17 cellular contexts compared by ENCODE assay signal in the genomic region with DNA sequence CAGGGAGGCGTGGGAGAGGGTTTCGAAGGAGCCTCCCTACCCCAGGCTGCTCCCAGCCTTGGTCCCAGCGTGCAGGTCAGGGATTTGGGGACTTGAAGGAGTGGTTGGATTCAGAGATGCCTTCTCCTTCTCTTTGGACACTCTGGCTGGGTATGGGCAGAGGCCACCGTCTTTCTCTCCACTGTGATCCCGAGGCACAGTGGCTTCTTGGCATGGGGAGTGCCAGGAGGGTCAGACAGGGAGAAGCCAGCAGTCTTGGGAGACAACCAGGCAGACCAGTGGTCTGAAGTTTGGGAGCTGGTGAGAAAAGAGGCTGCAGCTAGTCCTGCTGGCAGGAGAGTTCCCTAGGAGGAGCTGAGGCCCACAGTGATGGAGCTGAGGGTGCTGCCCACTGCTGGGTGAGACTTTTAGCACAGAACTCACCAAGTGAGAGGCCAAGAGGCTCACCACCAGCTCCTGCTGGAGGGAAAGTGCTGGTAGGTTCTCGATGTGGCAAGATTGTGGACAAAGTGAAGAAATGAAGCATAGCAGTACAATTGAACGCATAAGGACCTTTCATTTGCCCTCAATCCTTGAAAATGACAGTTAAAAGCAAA. TPM values are rescaled to one million over a fixed set of nuclear protein-coding genes. Genes with fewer than 3 reads are reported as not detected.
DNase-seq lines count a peak whose midpoint lies in the region; ATAC-seq, FAIRE-seq and TF ChIP-seq lines count a peak whose summit lies in the region.
"Had no signal": no experiment of that assay in that cellular context is flagged by ENCODE, and none has a peak within 500 bp of the region (broad histone marks: within the 10 kb centered on the region; RNA-seq: fewer than 3 reads in every experiment).

No MANE protein-coding gene starts in this region.

- H3K27me3 ChIP-seq in BJ (ENCODE audit: control insufficient read depth, insufficient read depth, low read length) (no peaks in the 10 kb centered on the region), H1 (replicated peaks in 1 of 4; ENCODE audit: control insufficient read depth in 3 of 4, extremely low read depth in 1 of 4, insufficient read depth in 3 of 4, low read length in 3 of 4) (0 out of 7 replicates have a peak, but pooled peaks cover 0 to 3% (median 0%) of the 10 kb centered on the region in 4 experiments), osteoblast (ENCODE audit: insufficient read depth, low read length) (no peaks in the 10 kb centered on the region), HepG2 (ENCODE audit: control insufficient read depth in 1 of 2, insufficient read depth in 2 of 2, low read length in 2 of 2) (peaks cover 1 to 15% of the 10 kb centered on the region in 2 experiments; a peak in 4 of 5 replicates)

- H3K14ac ChIP-seq in H1 (ENCODE audit: insufficient read length) = no peak overlapping the region

- H3K23me2 ChIP-seq in H1 (ENCODE audit: low read depth, low read length) = no peaks in the 10 kb centered on the region; the same call in 1 of the 2 replicates

- in situ Hi-C loops in HepG2 (cut with HindIII; ENCODE audit: extremely low pct_ligation_motif_present, low pct_unique_long_range_greater_than_20kb) = no loop called here

- H3K4ac ChIP-seq in H1 (replicated peaks; ENCODE audit: insufficient read length, low read depth, low read length) = no peak overlapping the region

- TF ChIP-seq EP300 in H1 (IDR thresholded peaks at IDR 0.05; ENCODE audit: borderline replicate concordance in 1 of 2, low read depth in 2 of 2, low read length in 2 of 2) = no peak
- no peak for TF ChIP-seq EP300 in HepG2 (IDR thresholded peaks at IDR 0.05; ENCODE audit: low read depth in 2 of 2, low read length in 2 of 2)
- TF ChIP-seq EP300 in HepG2 (CRISPR knock-in tag; IDR thresholded peaks at IDR 0.05; ENCODE audit: borderline replicate concordance) = no peak

- H4K20me1 ChIP-seq in H1 (replicated peaks in 1 of 2; ENCODE audit: control insufficient read depth in 1 of 2, insufficient read depth in 2 of 2, low read length in 2 of 2) = no peaks in the 10 kb centered on the region
- H4K20me1 ChIP-seq in osteoblast (ENCODE audit: insufficient read depth, low read length) = no peaks in the 10 kb centered on the region
- no peaks in the 10 kb centered on the region for H4K20me1 ChIP-seq in HepG2 (ENCODE audit: insufficient read depth, low read length)

- peaks cover 40% of the 10 kb centered on the region for H3K27me3 Mint-ChIP-seq in activated T-cell treated with anti-CD3 and anti-CD28 coated beads, Interleukin-2, amount 50 U/mL, for 72 hours (ENCODE audit: low read depth)

- H2BK20ac ChIP-seq in H1 (ENCODE audit: low read length) = no peak overlapping the region

- ATAC-seq in activated T-cell treated with anti-CD3 and anti-CD28 coated beads, Interleukin-2, amount 50 U/mL, for 72 hours (replicated peaks in 1 of 2) = no peak
- no peak for ATAC-seq in HepG2
- ATAC-seq: activated T-cell treated with anti-CD3 and anti-CD28 coated beads, Interleukin-2, amount 50 U/mL, for 4 hours; left colon; naive thymus-derived CD8-positive, alpha-beta T cell; right cardiac atrium had no signal

- H4K5ac ChIP-seq in H1 (ENCODE audit: insufficient read length, low read depth, low read length) = no peak overlapping the region

- peak; percentile 27; the same call in 1 of the 2 replicates for TF ChIP-seq CTCF in BJ (IDR thresholded peaks at IDR 0.05; ENCODE audit: insufficient read depth, low read depth, low read length)
- TF ChIP-seq CTCF in NB4 (IDR thresholded peaks at IDR 0.05; ENCODE audit: low read depth, low read length) = peak; percentile 29
- peak in 2 of 3 experiments; percentile 6 to 15; a peak in 2 of 4 replicates for TF ChIP-seq CTCF in H1 (IDR thresholded peaks at IDR 0.05; ENCODE audit: control extremely low read depth in 1 of 3, insufficient read depth in 1 of 3, low read depth in 1 of 3, low read length in 3 of 3)
- TF ChIP-seq CTCF in osteoblast (IDR thresholded peaks at IDR 0.05; ENCODE audit: extremely low read depth, low read depth, low read length) = peak; percentile 46
- TF ChIP-seq CTCF in HepG2 (CRISPR knock-in tag; IDR thresholded peaks at IDR 0.05) = no peak

- H2AFZ ChIP-seq in H1 (ENCODE audit: low read length) = no peak overlapping the region
- no peak overlapping the region for H2AFZ ChIP-seq in osteoblast (ENCODE audit: low read length)
- no peak overlapping the region for H2AFZ ChIP-seq in HepG2 (ENCODE audit: low read length)

- no peak overlapping the region for H3K56ac ChIP-seq in H1 (replicated peaks; ENCODE audit: insufficient read length, low read depth, low read length)

- no peak overlapping the region for H3K23ac ChIP-seq in H1 (ENCODE audit: insufficient read length)

- H3K79me1 ChIP-seq in H1 (ENCODE audit: low read depth, low read length) = no peaks in the 10 kb centered on the region

- 90% methylated on average over 5 of the region's 7 CpGs; no CpG with 5 or more reads in 1 of the 2 experiments for WGBS in H1 (ENCODE audit: extremely low coverage in 1 of 2, insufficient coverage in 1 of 2, insufficient read length in 1 of 2, insufficient replicate concordance in 2 of 2, low coverage in 1 of 2, low lambda C conversion rate in 2 of 2, missing lambda C conversion rate in 1 of 2), 2 experiments
- 3% methylated on average over 7 of the region's 7 CpGs for WGBS in HepG2 (ENCODE audit: low lambda C conversion rate)

- H3K18ac ChIP-seq in H1 (ENCODE audit: extremely low read depth, low read length) = no peak overlapping the region

- no peak overlapping the region for H3K27ac Mint-ChIP-seq in activated T-cell treated with anti-CD3 and anti-CD28 coated beads, Interleukin-2, amount 50 U/mL, for 72 hours
- H3K27ac Mint-ChIP-seq: naive thymus-derived CD8-positive, alpha-beta T cell; stimulated activated naive CD8-positive, alpha-beta T cell treated with anti-CD3 and anti-CD28 coated beads, Interleukin-15, Interleukin-2, amounts not matched to agents 100 ng/mL and 50 ng/mL, for 24 hours had no signal

- H3K9me3 Mint-ChIP-seq in activated T-cell treated with anti-CD3 and anti-CD28 coated beads, Interleukin-2, amount 50 U/mL, for 72 hours = no peaks in the 10 kb centered on the region
- H3K9me3 Mint-ChIP-seq: activated T-cell treated with anti-CD3 and anti-CD28 coated beads, Interleukin-2, amount 50 U/mL, for 4 hours; stimulated activated naive CD8-positive, alpha-beta T cell treated with anti-CD3 and anti-CD28 coated beads, Interleukin-15, Interleukin-2, amounts not matched to agents 100 ng/mL and 50 ng/mL, for 24 hours had no signal

- H3K4me3 ChIP-seq in BJ (ENCODE audit: low read depth, low read length) (no peak overlapping the region), NB4 (ENCODE audit: low read depth, low read length) (no peak overlapping the region), H1 (ENCODE audit: extremely low read depth in 1 of 4, insufficient read depth in 2 of 4, low read depth in 3 of 4, low read length in 4 of 4) (no peak overlapping the region), osteoblast (ENCODE audit: insufficient read depth, low read length) (no peak overlapping the region), HepG2 (replicated peaks in 1 of 3; ENCODE audit: insufficient read depth in 1 of 3, low read depth in 2 of 3, low read length in 3 of 3) (no peak overlapping the region)

- no peak overlapping the region for H2AK5ac ChIP-seq in H1 (ENCODE audit: low read depth, low read length)

- no peak overlapping the region for H4K91ac ChIP-seq in H1 (replicated peaks; ENCODE audit: insufficient read length, low read length)

- H2BK12ac ChIP-seq in H1 (ENCODE audit: low read depth, low read length) = no peak overlapping the region

- no peak overlapping the region for H3K4me2 ChIP-seq in H1 (ENCODE audit: insufficient read depth in 1 of 2, low read depth in 2 of 2, low read length in 2 of 2)
- no peak overlapping the region for H3K4me2 ChIP-seq in osteoblast (ENCODE audit: insufficient read depth, low read length)
- no peak overlapping the region for H3K4me2 ChIP-seq in HepG2 (ENCODE audit: low read depth, low read length)

- intact Hi-C loops in HepG2 (cut with micrococcal nuclease; ENCODE audit: unreplicated experiment) = no loop called here

- no peaks in the 10 kb centered on the region for H3K4me1 Mint-ChIP-seq in activated T-cell treated with anti-CD3 and anti-CD28 coated beads, Interleukin-2, amount 50 U/mL, for 72 hours (ENCODE audit: low read depth)

- no peak overlapping the region for H3K4me3 Mint-ChIP-seq in activated T-cell treated with anti-CD3 and anti-CD28 coated beads, Interleukin-2, amount 50 U/mL, for 72 hours
- H3K4me3 Mint-ChIP-seq: activated T-cell treated with anti-CD3 and anti-CD28 coated beads, Interleukin-2, amount 50 U/mL, for 4 hours; naive thymus-derived CD8-positive, alpha-beta T cell; stimulated activated naive CD8-positive, alpha-beta T cell treated with anti-CD3 and anti-CD28 coated beads, Interleukin-15, Interleukin-2, amounts not matched to agents 100 ng/mL and 50 ng/mL, for 24 hours had no signal

- CTCF ChIA-PET in BJ (lab: Yijun Ruan, JAX) = interaction anchor here (0.7 to 1.6 kb wide), 5 partner anchors 9 to 286 kb away, joined by 3 to 6 read pairs (median 4); no protein-coding TSS in a partner anchor
- CTCF ChIA-PET in H1 (lab: Charles Lee; ENCODE audit: partially characterized antibody) = interaction anchor here (0.7 to 4.1 kb wide), 4 partner anchors 8 to 96 kb away, joined by 3 to 16 read pairs (median 10); no protein-coding TSS in a partner anchor
- CTCF ChIA-PET in HepG2 (lab: Yijun Ruan, JAX; ENCODE audit: low intra/inter-chr PET ratio, low total read pairs) = no interaction called here
- CTCF ChIA-PET in HEK293T (lab: Yijun Ruan, JAX) = no interaction called here

- no peaks in the 10 kb centered on the region for H3K9me3 ChIP-seq in H1 (ENCODE audit: insufficient read depth in 2 of 2, low read depth in 1 of 2, low read length in 1 of 2)
- H3K9me3 ChIP-seq in osteoblast (ENCODE audit: low read depth, low read length) = no peaks in the 10 kb centered on the region
- no peaks in the 10 kb centered on the region for H3K9me3 ChIP-seq in HepG2 (ENCODE audit: low read length)

- H2BK120ac ChIP-seq in H1 (replicated peaks; ENCODE audit: low read depth, low read length) = no peak overlapping the region

- DNase-seq in BJ (ENCODE audit: low read depth) (no peak), NB4 (ENCODE audit: low read depth) (peak; percentile 44), H1 (ENCODE audit: low read depth in 1 of 2, low spot score in 2 of 2) (peak in 1 of 2 experiments; percentile 31), osteoblast (ENCODE audit: insufficient read length, low spot score, missing footprints) (peak; percentile 35), HepG2 (ENCODE audit: low spot score) (no peak), NCI-H2227 treated with DMSO at 0.1 percent for 48 hours (lab: John Stamatoyannopoulos, UW) (no peak), HEK293T (ENCODE audit: extremely low spot score) (no peak)
- DNase-seq in activated T-cell treated with anti-CD3 and anti-CD28 coated beads, Interleukin-2, amount 50 U/mL, for 72 hours = no peak
- DNase-seq: activated CD4-positive, alpha-beta T cell treated with anti-CD3 and anti-CD28 coated beads for 4 hours; activated T-cell treated with anti-CD3 and anti-CD28 coated beads, Interleukin-2, amount 50 U/mL, for 4 hours; COR-L47; glutamatergic neuron; left colon; naive thymus-derived CD8-positive, alpha-beta T cell; right cardiac atrium; stimulated activated CD4-positive, alpha-beta T cell treated with anti-CD3 and anti-CD28 coated beads, Interleukin-4, amount 100 ng/mL, for 4 hours had no signal

- H2BK5ac ChIP-seq in H1 (ENCODE audit: low read depth, low read length) = no peak overlapping the region

- H3K27ac ChIP-seq in H1 (ENCODE audit: low read depth, low read length) (no peak overlapping the region), osteoblast (ENCODE audit: low read depth, low read length) (no peak overlapping the region), HepG2 (ENCODE audit: extremely low read length, insufficient read depth, low read length) (no peak overlapping the region)

- POLR2A ChIA-PET in BJ (lab: Charles Lee) (no interaction called here), H1 (lab: Charles Lee; ENCODE audit: partially characterized antibody) (no interaction called here), HepG2 (lab: Yijun Ruan, JAX) (no interaction called here), HEK293T (lab: Yijun Ruan, JAX) (no interaction called here)

- no peak overlapping the region for H4K8ac ChIP-seq in H1 (ENCODE audit: extremely low read depth, insufficient read depth, low read length)

- TF ChIP-seq POLR2A in NB4 (IDR thresholded peaks at IDR 0.05; ENCODE audit: extremely low read depth, insufficient read length) = no peak
- TF ChIP-seq POLR2A in H1 (IDR thresholded peaks at IDR 0.05; ENCODE audit: control extremely low read depth in 1 of 2, low read depth in 2 of 2, low read length in 2 of 2) = no peak
- no peak for TF ChIP-seq POLR2A in HepG2 (IDR thresholded peaks at IDR 0.05; ENCODE audit: insufficient read depth in 1 of 2, low read depth in 2 of 2, low read length in 2 of 2)

- no peaks in the 10 kb centered on the region for H3K36me3 Mint-ChIP-seq in activated T-cell treated with anti-CD3 and anti-CD28 coated beads, Interleukin-2, amount 50 U/mL, for 72 hours (ENCODE audit: insufficient read depth in 2 of 2)
- H3K36me3 Mint-ChIP-seq: naive thymus-derived CD8-positive, alpha-beta T cell had no signal

- H3K79me2 ChIP-seq in H1 (ENCODE audit: control insufficient read depth in 1 of 2, insufficient read depth in 2 of 2, low read length in 2 of 2) = no peaks in the 10 kb centered on the region
- peaks cover 89% of the 10 kb centered on the region for H3K79me2 ChIP-seq in osteoblast (ENCODE audit: insufficient read depth, low read length)
- no peaks in the 10 kb centered on the region for H3K79me2 ChIP-seq in HepG2 (ENCODE audit: insufficient read depth, low read length)

- no peak for FAIRE-seq in H1 (lab: Jason Lieb, UNC)
- FAIRE-seq in HepG2 (lab: Jason Lieb, UNC) = no peak

- H3K36me3 ChIP-seq in BJ (ENCODE audit: control insufficient read depth, insufficient read depth, low read length) (no peaks in the 10 kb centered on the region), H1 (ENCODE audit: control insufficient read depth in 2 of 4, insufficient read depth in 4 of 4, low read length in 3 of 4) (no peaks in the 10 kb centered on the region), osteoblast (ENCODE audit: insufficient read depth, low read length) (peaks cover 13% of the 10 kb centered on the region), HepG2 (replicated peaks in 1 of 2; ENCODE audit: control insufficient read depth in 1 of 2, insufficient read depth in 2 of 2, low read length in 2 of 2) (no peaks in the 10 kb centered on the region)

- H3K4me1 ChIP-seq in H1 (replicated peaks in 1 of 4; ENCODE audit: control insufficient read depth in 3 of 4, insufficient read depth in 4 of 4, low read length in 3 of 4) (no peaks in the 10 kb centered on the region), osteoblast (ENCODE audit: insufficient read depth, low read length) (peaks cover 5% of the 10 kb centered on the region), HepG2 (ENCODE audit: insufficient read depth, low read length) (no peaks in the 10 kb centered on the region)

- H3K9ac ChIP-seq in H1 (replicated peaks in 1 of 4; ENCODE audit: extremely low read depth in 1 of 4, low read depth in 3 of 4, low read length in 3 of 4) = no peak overlapping the region
- H3K9ac ChIP-seq in HepG2 (ENCODE audit: insufficient read depth, low read depth, low read length) = no peak overlapping the region

- BruUV-seq in HepG2 (replicated peaks; lab: Mats Ljungman, UMichigan) = no TSS peak

- H2BK15ac ChIP-seq in H1 (ENCODE audit: low read length) = peak overlapping the region; percentile 46; the same call in 1 of the 2 replicates

- TF ChIP-seq RAD21 in H1 (IDR thresholded peaks at IDR 0.05 in 1 of 2, conservative IDR thresholded peaks at IDR 0.05 in 1 of 2; ENCODE audit: low read depth in 2 of 2, low read length in 2 of 2) = no peak
- TF ChIP-seq RAD21 in HepG2 (CRISPR knock-in tag; IDR thresholded peaks at IDR 0.05) = no peak

RNA-seq across cellular contexts. Expression of gene WDFY4, which starts 35.2 kb away (rescaled TPM):
- polyA plus RNA-seq in BJ (2011; rRNA removed) (not detected in 2 replicates), H1 (2011; rRNA removed) (not detected in 2 replicates), HepG2 (2011; rRNA removed) (not detected in 2 replicates)
- not detected in 2 replicates for polyA minus RNA-seq in BJ (2011; rRNA and poly(A)+ RNA removed)
- not detected in 2 replicates for total RNA-seq in H1 (2021; fragmentation: NEBNext Ultra II Directional; extraction: Animal tissue kit (Norgen Biotek cat#: 25700))
- polyA plus RNA-seq in H1 (2011; cell fraction: cytosol; rRNA removed) = 0.04 TPM
- polyA plus RNA-seq in H1 (2011; cell fraction: nucleus; rRNA removed) = not detected
- not detected in 4 replicates for polyA plus RNA-seq in H1 (2012, experiment 1 of 2)
- polyA plus RNA-seq in H1 (2012, experiment 2 of 2) = not detected
- not detected for polyA plus RNA-seq in H1 (2013, experiment 1 of 2)
- not detected for polyA plus RNA-seq in H1 (2013, experiment 2 of 2)
- not detected in 2 replicates for polyA minus RNA-seq in H1 (2011; rRNA and poly(A)+ RNA removed)
- polyA minus RNA-seq in H1 (2011; cell fraction: cytosol; rRNA and poly(A)+ RNA removed) = not detected
- polyA minus RNA-seq in H1 (2011; cell fraction: nucleus; rRNA and poly(A)+ RNA removed) = not detected
- total RNA-seq in osteoblast (under 0.01 and 0.36 TPM in 2 replicates), HepG2 (2016; rRNA removed; fragmentation: Illumina TruSeq; extraction: Trizol) (not detected in 2 replicates)
- 1 to 10 TPM in 1 of 2 donors, under 1 TPM in 1; 0.58 to 1.7 TPM for total RNA-seq in activated T-cell treated with anti-CD3 and anti-CD28 coated beads, Interleukin-2, amount 50 U/mL, for 72 hours
- total RNA-seq in HepG2 (2016; cell fraction: cytosol; rRNA removed; fragmentation: Illumina TruSeq; extraction: Trizol; ENCODE audit: low read depth) = not detected in 2 replicates
- total RNA-seq in HepG2 (2016; cell fraction: insoluble cytoplasmic fraction; rRNA removed; fragmentation: Illumina TruSeq; extraction: Trizol) = not detected in 2 replicates
- total RNA-seq in HepG2 (2016; cell fraction: membrane; rRNA removed; fragmentation: Illumina TruSeq; extraction: Trizol) = not detected in 2 replicates
- not detected in 2 replicates for total RNA-seq in HepG2 (2016; cell fraction: nucleus; rRNA removed; fragmentation: Illumina TruSeq; extraction: Trizol)
- polyA plus RNA-seq in HepG2 (2011; cell fraction: cytosol; rRNA removed) = not detected in 2 replicates
- 0.05 and 0.14 TPM in 2 replicates for polyA plus RNA-seq in HepG2 (2011; cell fraction: nucleus; rRNA removed)
- polyA plus RNA-seq in HepG2 (2012) = not detected in 2 replicates
- not detected in 2 replicates for polyA plus RNA-seq in HepG2 (2016; cell fraction: cytosol; fragmentation: Illumina TruSeq; extraction: Trizol; ENCODE audit: low read depth)
- polyA plus RNA-seq in HepG2 (2016; cell fraction: insoluble cytoplasmic fraction; fragmentation: Illumina TruSeq; extraction: Trizol; ENCODE audit: low read depth) = not detected in 2 replicates
- not detected in 2 replicates for polyA plus RNA-seq in HepG2 (2016; cell fraction: membrane; fragmentation: Illumina TruSeq; extraction: Trizol; ENCODE audit: low read depth)
- polyA plus RNA-seq in HepG2 (2016; cell fraction: nucleus; fragmentation: Illumina TruSeq; extraction: Trizol; ENCODE audit: insufficient read depth, low read depth) = not detected in 2 replicates
- 0.19 TPM in 1 of 2 replicates, not detected in the other for polyA minus RNA-seq in HepG2 (2011; rRNA and poly(A)+ RNA removed; ENCODE audit: low replicate concordance)
- not detected in 2 replicates for polyA minus RNA-seq in HepG2 (2011; cell fraction: cytosol; rRNA and poly(A)+ RNA removed)
- polyA minus RNA-seq in HepG2 (2011; cell fraction: nucleus; rRNA and poly(A)+ RNA removed) = not detected in 2 replicates

RNA-seq across cellular contexts. Expression of gene ARHGAP22, which starts 44.6 kb away (rescaled TPM):
- 6.4 and 7.2 TPM in 2 replicates for polyA plus RNA-seq in BJ (2011; rRNA removed)
- polyA minus RNA-seq in BJ (2011; rRNA and poly(A)+ RNA removed) = 7.2 and 8.0 TPM in 2 replicates
- total RNA-seq in H1 (2021; fragmentation: NEBNext Ultra II Directional; extraction: Animal tissue kit (Norgen Biotek cat#: 25700)) = 11.2 and 12.9 TPM in 2 replicates
- polyA plus RNA-seq in H1 (2011; rRNA removed) = 3.6 and 5.1 TPM in 2 replicates
- polyA plus RNA-seq in H1 (2011; cell fraction: cytosol; rRNA removed) = 5.5 TPM
- polyA plus RNA-seq in H1 (2011; cell fraction: nucleus; rRNA removed) = 7.7 TPM
- 6.8 to 7.4 TPM (median 7.2 TPM) in 4 replicates for polyA plus RNA-seq in H1 (2012, experiment 1 of 2)
- polyA plus RNA-seq in H1 (2012, experiment 2 of 2) = 4.6 TPM
- polyA plus RNA-seq in H1 (2013, experiment 1 of 2) = 5.4 TPM
- polyA plus RNA-seq in H1 (2013, experiment 2 of 2) = 4.5 TPM
- 4.3 and 5.5 TPM in 2 replicates for polyA minus RNA-seq in H1 (2011; rRNA and poly(A)+ RNA removed)
- 8.2 TPM for polyA minus RNA-seq in H1 (2011; cell fraction: cytosol; rRNA and poly(A)+ RNA removed)
- 4.7 TPM for polyA minus RNA-seq in H1 (2011; cell fraction: nucleus; rRNA and poly(A)+ RNA removed)
- 45.6 and 50.1 TPM in 2 replicates for total RNA-seq in osteoblast
- not detected for total RNA-seq in activated T-cell treated with anti-CD3 and anti-CD28 coated beads, Interleukin-2, amount 50 U/mL, for 72 hours
- 0.38 TPM in 1 of 2 replicates, not detected in the other for total RNA-seq in HepG2 (2016; rRNA removed; fragmentation: Illumina TruSeq; extraction: Trizol)
- total RNA-seq in HepG2 (2016; cell fraction: cytosol; rRNA removed; fragmentation: Illumina TruSeq; extraction: Trizol; ENCODE audit: low read depth) = 0.20 and 0.26 TPM in 2 replicates
- total RNA-seq in HepG2 (2016; cell fraction: insoluble cytoplasmic fraction; rRNA removed; fragmentation: Illumina TruSeq; extraction: Trizol) = 0.18 and 0.24 TPM in 2 replicates
- total RNA-seq in HepG2 (2016; cell fraction: membrane; rRNA removed; fragmentation: Illumina TruSeq; extraction: Trizol) = 0.25 and 0.34 TPM in 2 replicates
- not detected in 2 replicates for total RNA-seq in HepG2 (2016; cell fraction: nucleus; rRNA removed; fragmentation: Illumina TruSeq; extraction: Trizol)
- polyA plus RNA-seq in HepG2 (2011; rRNA removed) = 0.05 and 0.08 TPM in 2 replicates
- polyA plus RNA-seq in HepG2 (2011; cell fraction: cytosol; rRNA removed) = 0.04 TPM in 2 replicates
- 0.16 and 0.23 TPM in 2 replicates for polyA plus RNA-seq in HepG2 (2011; cell fraction: nucleus; rRNA removed)
- polyA plus RNA-seq in HepG2 (2012) = 0.07 TPM in 1 of 2 replicates, not detected in the other
- polyA plus RNA-seq in HepG2 (2016; cell fraction: cytosol; fragmentation: Illumina TruSeq; extraction: Trizol; ENCODE audit: low read depth) = 0.08 and 0.14 TPM in 2 replicates
- 0.11 TPM in 2 replicates for polyA plus RNA-seq in HepG2 (2016; cell fraction: insoluble cytoplasmic fraction; fragmentation: Illumina TruSeq; extraction: Trizol; ENCODE audit: low read depth)
- 0.09 and 0.40 TPM in 2 replicates for polyA plus RNA-seq in HepG2 (2016; cell fraction: membrane; fragmentation: Illumina TruSeq; extraction: Trizol; ENCODE audit: low read depth)
- polyA plus RNA-seq in HepG2 (2016; cell fraction: nucleus; fragmentation: Illumina TruSeq; extraction: Trizol; ENCODE audit: insufficient read depth, low read depth) = 0.56 TPM in 1 of 2 replicates, not detected in the other
- 0.10 TPM in 1 of 2 replicates, not detected in the other for polyA minus RNA-seq in HepG2 (2011; rRNA and poly(A)+ RNA removed; ENCODE audit: low replicate concordance)
- polyA minus RNA-seq in HepG2 (2011; cell fraction: cytosol; rRNA and poly(A)+ RNA removed) = not detected in 2 replicates
- not detected in 2 replicates for polyA minus RNA-seq in HepG2 (2011; cell fraction: nucleus; rRNA and poly(A)+ RNA removed)
- polyA plus RNA-seq: naive thymus-derived CD8-positive, alpha-beta T cell had no signal

Comparison
In these comparisons a context has a peak if more than half of its experiments do, and no peak if none do; other contexts are left out.
1. DNase-seq: peak in NB4 (single experiment) and osteoblast (single experiment); none in BJ (single experiment), activated T-cell treated with anti-CD3 and anti-CD28 coated beads, Interleukin-2, amount 50 U/mL, for 72 hours (0 of 2), HepG2 (single experiment), NCI-H2227 treated with DMSO at 0.1 percent for 48 hours (single experiment) and HEK293T (single experiment).
2. CTCF ChIA-PET loops: an anchor here in BJ (0.7 to 1.6 kb wide) and H1 (0.7 to 4.1 kb wide); none called in HepG2 and HEK293T.